ENCODE assay signal across 16 cellular contexts in the genomic region with DNA sequence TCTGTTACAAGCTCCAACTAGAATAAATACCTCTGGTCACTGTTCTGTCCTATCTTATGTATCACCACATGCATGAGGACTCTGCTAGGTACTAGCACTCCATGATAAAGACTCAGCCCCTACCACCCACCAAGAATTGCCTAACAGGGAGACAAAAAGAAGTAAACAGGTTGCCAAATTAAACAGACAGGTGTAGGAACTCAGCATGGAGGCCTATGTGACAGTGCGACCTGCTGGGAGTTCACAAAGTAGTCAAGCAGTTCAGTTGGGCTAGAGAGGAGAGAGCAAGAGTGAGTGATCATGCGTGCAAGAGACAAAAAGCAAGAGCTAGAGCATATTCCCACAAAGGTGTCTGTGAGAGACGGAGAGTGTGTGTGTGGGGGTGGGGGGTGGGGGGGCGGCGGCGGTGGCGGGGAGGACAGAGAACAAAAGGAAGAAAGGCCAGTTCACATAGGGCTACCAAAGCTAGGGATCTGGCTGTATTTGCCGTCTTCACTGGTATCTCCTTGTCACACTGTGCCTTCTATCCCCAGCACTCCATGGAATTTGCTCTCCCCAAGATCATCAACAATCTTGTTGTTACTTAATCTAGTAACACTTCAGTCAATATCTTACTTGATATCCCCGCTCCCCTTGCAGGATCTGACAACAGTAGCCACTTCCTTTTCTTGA.
DNase-seq lines count a peak whose midpoint lies in the region; TF ChIP-seq lines count a peak whose summit lies in the region.
"Had no signal": no experiment of that assay in that cellular context is flagged by ENCODE, and none has a peak within 500 bp of the region (broad histone marks: within the 10 kb centered on the region; RNA-seq: fewer than 3 reads in every experiment).

No MANE protein-coding gene starts in this region.

- no peak for DNase-seq in activated naive CD8-positive, alpha-beta T cell treated with anti-CD3 and anti-CD28 coated beads for 36 hours
- DNase-seq in NCI-H774 (lab: John Stamatoyannopoulos, UW): peak; percentile 20
- peak; percentile 18 for DNase-seq in iPS DF 6.9 (ENCODE audit: low read depth, low spot score)
- DNase-seq in type B pancreatic cell (ENCODE audit: extremely low spot score, unreplicated experiment): no peak
- no peak for DNase-seq in MM.1S
- no peak for DNase-seq in NCI-H1436 treated with DMSO at 0.1 percent for 48 hours (lab: John Stamatoyannopoulos, UW)
- no peak for DNase-seq in GDM1 (lab: John Stamatoyannopoulos, UW)
- DNase-seq: activated CD8-positive, alpha-beta T cell treated with anti-CD3 and anti-CD28 coated beads for 36 hours; amygdala; gastrocnemius medialis; NCI-H1092; NCI-H524 treated with DMSO at 0.1 percent for 48 hours; pancreas; small intestine; upper lobe of right lung had no signal

- H3K27ac Mint-ChIP-seq in activated naive CD8-positive, alpha-beta T cell: peak overlapping the region; percentile 67
- no peak overlapping the region for H3K27ac Mint-ChIP-seq in activated naive CD8-positive, alpha-beta T cell treated with anti-CD3 and anti-CD28 coated beads for 36 hours
- peak overlapping the region; percentile 4 for H3K27ac Mint-ChIP-seq in type B pancreatic cell
- H3K27ac Mint-ChIP-seq: activated CD8-positive, alpha-beta T cell treated with anti-CD3 and anti-CD28 coated beads for 36 hours had no signal

- H3K36me3 Mint-ChIP-seq in activated naive CD8-positive, alpha-beta T cell: peaks cover 2% of the 10 kb centered on the region
- no peaks in the 10 kb centered on the region for H3K36me3 Mint-ChIP-seq in activated naive CD8-positive, alpha-beta T cell treated with anti-CD3 and anti-CD28 coated beads for 36 hours
- peaks cover 3% of the 10 kb centered on the region for H3K36me3 Mint-ChIP-seq in type B pancreatic cell

- no peaks in the 10 kb centered on the region for H3K27me3 Mint-ChIP-seq in activated naive CD8-positive, alpha-beta T cell
- no peaks in the 10 kb centered on the region for H3K27me3 Mint-ChIP-seq in activated naive CD8-positive, alpha-beta T cell treated with anti-CD3 and anti-CD28 coated beads for 36 hours
- no peaks in the 10 kb centered on the region for H3K27me3 Mint-ChIP-seq in type B pancreatic cell
- H3K27me3 Mint-ChIP-seq: activated CD8-positive, alpha-beta T cell treated with anti-CD3 and anti-CD28 coated beads for 36 hours had no signal

- H4K20me1 ChIP-seq in MM.1S (ENCODE audit: insufficient read depth, low read length): no peaks in the 10 kb centered on the region

- no peaks in the 10 kb centered on the region for H3K9me3 ChIP-seq in iPS DF 6.9 (ENCODE audit: control insufficient read depth, insufficient read depth, low read length)
- H3K9me3 ChIP-seq in MM.1S (replicated peaks; ENCODE audit: insufficient read depth, low read length): no peaks in the 10 kb centered on the region
- H3K9me3 ChIP-seq: gastrocnemius medialis, pancreas, upper lobe of right lung had no signal

- H3K4me3 ChIP-seq in iPS DF 6.9 (ENCODE audit: low read length): no peak overlapping the region
- H3K4me3 ChIP-seq in MM.1S (ENCODE audit: low read length): no peak overlapping the region
- H3K4me3 ChIP-seq: gastrocnemius medialis, pancreas, upper lobe of right lung had no signal

- H3K27me3 ChIP-seq in iPS DF 6.9 (ENCODE audit: control insufficient read depth, insufficient read depth, low read length): no peaks in the 10 kb centered on the region
- H3K27me3 ChIP-seq in MM.1S (replicated peaks; ENCODE audit: insufficient read depth, low read length): no peaks in the 10 kb centered on the region
- H3K27me3 ChIP-seq: gastrocnemius medialis, pancreas, upper lobe of right lung had no signal

- H3K9me3 Mint-ChIP-seq in activated naive CD8-positive, alpha-beta T cell (ENCODE audit: low read depth): no peaks in the 10 kb centered on the region
- no peaks in the 10 kb centered on the region for H3K9me3 Mint-ChIP-seq in activated naive CD8-positive, alpha-beta T cell treated with anti-CD3 and anti-CD28 coated beads for 36 hours
- H3K9me3 Mint-ChIP-seq in type B pancreatic cell: no peaks in the 10 kb centered on the region
- H3K9me3 Mint-ChIP-seq: activated CD8-positive, alpha-beta T cell treated with anti-CD3 and anti-CD28 coated beads for 36 hours had no signal

- no peak overlapping the region for H3K4me3 Mint-ChIP-seq in activated naive CD8-positive, alpha-beta T cell
- H3K4me3 Mint-ChIP-seq in activated naive CD8-positive, alpha-beta T cell treated with anti-CD3 and anti-CD28 coated beads for 36 hours: no peak overlapping the region
- no peak overlapping the region for H3K4me3 Mint-ChIP-seq in type B pancreatic cell
- H3K4me3 Mint-ChIP-seq: activated CD8-positive, alpha-beta T cell treated with anti-CD3 and anti-CD28 coated beads for 36 hours had no signal

- H3K27ac ChIP-seq in iPS DF 6.9 (ENCODE audit: low read length) (no peak overlapping the region), MM.1S (ENCODE audit: low read length) (no peak overlapping the region)
- H3K27ac ChIP-seq: gastrocnemius medialis, pancreas, upper lobe of right lung had no signal

- H2AFZ ChIP-seq in MM.1S (ENCODE audit: low read length): no peak overlapping the region

- peaks cover 54% of the 10 kb centered on the region for H3K4me1 Mint-ChIP-seq in activated naive CD8-positive, alpha-beta T cell (ENCODE audit: low read depth)
- peaks cover 45% of the 10 kb centered on the region for H3K4me1 Mint-ChIP-seq in activated naive CD8-positive, alpha-beta T cell treated with anti-CD3 and anti-CD28 coated beads for 36 hours
- H3K4me1 Mint-ChIP-seq in type B pancreatic cell (ENCODE audit: unreplicated experiment): peaks cover 35% of the 10 kb centered on the region

- WGBS in iPS DF 6.9 (ENCODE audit: insufficient coverage, insufficient read length): no CpG with 5 or more reads among the region's 9 CpGs

- peaks cover 77% of the 10 kb centered on the region for H3K79me2 ChIP-seq in MM.1S (ENCODE audit: low read length)

- H3K4me2 ChIP-seq in MM.1S (ENCODE audit: low read depth, low read length): no peak overlapping the region

- H3K36me3 ChIP-seq in iPS DF 6.9 (ENCODE audit: control insufficient read depth, insufficient read depth, low read length) (no peaks in the 10 kb centered on the region), MM.1S (replicated peaks; ENCODE audit: insufficient read depth, low read length) (no peaks in the 10 kb centered on the region)
- H3K36me3 ChIP-seq: gastrocnemius medialis, pancreas, upper lobe of right lung had no signal

- no peaks in the 10 kb centered on the region for H3F3A ChIP-seq in MM.1S (ENCODE audit: insufficient read depth, low read length)

- H3K9ac ChIP-seq in MM.1S (ENCODE audit: low read length): no peak overlapping the region

- H3K9me2 ChIP-seq in MM.1S (replicated peaks; ENCODE audit: insufficient read depth, low read length): no peaks in the 10 kb centered on the region

- H3K4me1 ChIP-seq in iPS DF 6.9 (ENCODE audit: control insufficient read depth, insufficient read depth, low read length) (peaks cover 1% of the 10 kb centered on the region; the same call in 1 of the 2 replicates), MM.1S (ENCODE audit: low read length) (0 out of 2 replicates have a peak, but pooled peaks cover under 1% of the 10 kb centered on the region)

- TF ChIP-seq CTCF in type B pancreatic cell (conservative IDR thresholded peaks at IDR 0.05): no peak
- TF ChIP-seq CTCF in MM.1S (IDR thresholded peaks at IDR 0.05; ENCODE audit: low read length): no peak

Comparison
In these comparisons a context has a peak if more than half of its experiments do, and no peak if none do; other contexts are left out.
1. DNase-seq: peak in NCI-H774 (single experiment) and iPS DF 6.9 (single experiment); none in activated naive CD8-positive, alpha-beta T cell treated with anti-CD3 and anti-CD28 coated beads for 36 hours (single experiment), type B pancreatic cell (single experiment), MM.1S (single experiment), NCI-H1436 treated with DMSO at 0.1 percent for 48 hours (single experiment) and GDM1 (single experiment).